Comparison of ENCODE assay signal across 22 cellular contexts in genomic region chr10:121530481-121531075, GRCh38.
DNase-seq lines count a peak whose midpoint lies in the region; ATAC-seq and TF ChIP-seq lines count a peak whose summit lies in the region.
"Had no signal": no experiment of that assay in that cellular context is flagged by ENCODE, and none has a peak within 500 bp of the region (broad histone marks: within the 10 kb centered on the region; RNA-seq: fewer than 3 reads in every experiment).

No MANE protein-coding gene starts in this region.

- no peaks in the 10 kb centered on the region for H3K27me3 ChIP-seq in Caco-2 (replicated peaks; ENCODE audit: control insufficient read depth, insufficient read depth, low read length)
- no peaks in the 10 kb centered on the region for H3K27me3 ChIP-seq in liver (ENCODE audit: control insufficient read depth in 4 of 4, insufficient read depth in 4 of 4, low read length in 3 of 4)
- no peaks in the 10 kb centered on the region for H3K27me3 ChIP-seq in smooth muscle cell (ENCODE audit: low read depth)
- no peaks in the 10 kb centered on the region for H3K27me3 ChIP-seq in GM23338 (ENCODE audit: insufficient read depth)
- H3K27me3 ChIP-seq in esophagus muscularis mucosa: no peaks in the 10 kb centered on the region

- peak overlapping the region; percentile 83 for H3K27ac Mint-ChIP-seq in Caco-2 (ENCODE audit: unreplicated experiment)
- no peak overlapping the region; the same call in 1 of the 2 replicates for H3K27ac Mint-ChIP-seq in GM23338

- POLR2A ChIA-PET in Caco-2 (lab: Charles Lee): no interaction called here

- peaks cover 53% of the 10 kb centered on the region for H3K4me1 Mint-ChIP-seq in Caco-2 (ENCODE audit: low read depth, unreplicated experiment)
- H3K4me1 Mint-ChIP-seq in GM23338: peaks cover 73% of the 10 kb centered on the region

- no peaks in the 10 kb centered on the region for H3K27me3 Mint-ChIP-seq in Caco-2 (ENCODE audit: insufficient read depth, unreplicated experiment)
- H3K27me3 Mint-ChIP-seq in GM23338 (ENCODE audit: insufficient read depth, low read depth, poor library complexity): peaks cover 5% of the 10 kb centered on the region

- H3F3A ChIP-seq in smooth muscle cell (ENCODE audit: low read depth) (peaks cover 12% of the 10 kb centered on the region), GM23338 (replicated peaks; ENCODE audit: low read depth) (0 out of 2 replicates have a peak, but pooled peaks cover 6% of the 10 kb centered on the region)

- H4K20me1 ChIP-seq in smooth muscle cell (ENCODE audit: low read depth) (peaks cover 73% of the 10 kb centered on the region), GM23338 (replicated peaks; ENCODE audit: insufficient read depth) (peaks cover 42% of the 10 kb centered on the region)

- 50% methylated on average over 7 of the region's 7 CpGs for WGBS in liver
- WGBS in smooth muscle cell (ENCODE audit: low lambda C conversion rate): 89% methylated on average over 7 of the region's 7 CpGs
- WGBS in esophagus muscularis mucosa: 82% methylated on average over 7 of the region's 7 CpGs

- H3K27ac ChIP-seq in caudate nucleus (ENCODE audit: low read depth, low read length) (peak overlapping the region; percentile 95), liver (ENCODE audit: low read depth in 1 of 2, low read length in 2 of 2) (peak overlapping the region; percentile 56 to 74), smooth muscle cell (ENCODE audit: low read depth) (peak overlapping the region; percentile 87), GM23338 (ENCODE audit: low read depth) (no peak overlapping the region), esophagus muscularis mucosa (replicated peaks in 1 of 4) (no peak overlapping the region)
- H3K27ac ChIP-seq: KMS-11 had no signal

- H3K36me3 ChIP-seq in Caco-2 (ENCODE audit: control insufficient read depth, insufficient read depth, low read length) (0 out of 2 replicates have a peak, but pooled peaks cover 2% of the 10 kb centered on the region), liver (ENCODE audit: control insufficient read depth in 4 of 4, insufficient read depth in 3 of 4, low read depth in 1 of 4, low read length in 3 of 4) (no peaks in the 10 kb centered on the region), smooth muscle cell (ENCODE audit: low read depth) (no peaks in the 10 kb centered on the region), GM23338 (ENCODE audit: insufficient read depth) (peaks cover 23% of the 10 kb centered on the region; the same call in 1 of the 2 replicates), esophagus muscularis mucosa (no peaks in the 10 kb centered on the region)

- H3K9me3 ChIP-seq in Caco-2 (no peaks in the 10 kb centered on the region), liver (ENCODE audit: control insufficient read depth in 4 of 4, low read length in 3 of 4) (no peaks in the 10 kb centered on the region), smooth muscle cell (replicated peaks; ENCODE audit: low read depth) (no peaks in the 10 kb centered on the region), esophagus muscularis mucosa (no peaks in the 10 kb centered on the region)

- no peak for TF ChIP-seq CTCF in Caco-2 (IDR thresholded peaks at IDR 0.05; ENCODE audit: insufficient read depth in 1 of 2, low read depth in 1 of 2, low read length in 1 of 2, severe bottlenecking in 1 of 2, unreplicated experiment in 1 of 2)
- no peak for TF ChIP-seq CTCF in liver (IDR thresholded peaks at IDR 0.05; ENCODE audit: low read depth, low read length, missing input control)
- TF ChIP-seq CTCF in smooth muscle cell (IDR thresholded peaks at IDR 0.05; ENCODE audit: borderline replicate concordance, insufficient read depth, poor library complexity, severe bottlenecking): no peak
- TF ChIP-seq CTCF in GM23338 (conservative IDR thresholded peaks at IDR 0.05; ENCODE audit: low read depth in 2 of 2): no peak
- TF ChIP-seq CTCF in esophagus muscularis mucosa (IDR thresholded peaks at IDR 0.05): no peak

- ATAC-seq in GM23338 (no peak), HG03378 (IDR thresholded peaks at IDR 0.05; ENCODE audit: unreplicated experiment) (no peak)
- ATAC-seq: GM12878, PC-3 had no signal

- no peak overlapping the region for H3K9ac ChIP-seq in liver (ENCODE audit: low read depth in 1 of 2, low read length in 2 of 2)
- H3K9ac ChIP-seq in smooth muscle cell (ENCODE audit: low read depth): no peak overlapping the region
- H3K9ac ChIP-seq: KMS-11 had no signal

- DNase-seq in Caco-2 (no peak), caudate nucleus (lab: John Stamatoyannopoulos, UW) (no peak), smooth muscle cell (lab: John Stamatoyannopoulos, UW; ENCODE audit: unreplicated experiment) (no peak), GM23338 (ENCODE audit: low spot score) (no peak), OCI-M2 (lab: John Stamatoyannopoulos, UW; ENCODE audit: unreplicated experiment) (no peak), esophagus muscularis mucosa (ENCODE audit: extremely low spot score) (no peak)
- DNase-seq: 8988T; CD4-positive, CD25-positive, alpha-beta regulatory T cell; COR-L47; EL; GOT3; NCI-H1417 treated with DMSO at 0.1 percent for 48 hours; NCI-H187 treated with DMSO at 0.1 percent for 48 hours; NCI-H226; NCI-H524 treated with DMSO at 0.1 percent for 48 hours; PC-3; RPMI8226; SHP77 treated with DMSO at 0.1 percent for 48 hours had no signal

- H3K79me2 ChIP-seq in smooth muscle cell (ENCODE audit: low read depth) (peaks cover 76% of the 10 kb centered on the region), GM23338 (replicated peaks; ENCODE audit: insufficient read depth) (peaks cover 100% of the 10 kb centered on the region)

- no peak for TF ChIP-seq RAD21 in liver (IDR thresholded peaks at IDR 0.05)

- no peak overlapping the region for H3K4me3 Mint-ChIP-seq in Caco-2 (ENCODE audit: unreplicated experiment)
- H3K4me3 Mint-ChIP-seq in GM23338: no peak overlapping the region
- H3K4me3 Mint-ChIP-seq: CD4-positive, CD25-positive, alpha-beta regulatory T cell had no signal

- H3K4me2 ChIP-seq in smooth muscle cell: no peak overlapping the region
- H3K4me2 ChIP-seq in GM23338: no peak overlapping the region
- H3K4me2 ChIP-seq: KMS-11 had no signal

- H3K4me3 ChIP-seq in Caco-2 (ENCODE audit: low read depth, low read length): no peak overlapping the region
- peak overlapping the region in 2 of 3 donors; percentile 28 to 33 for H3K4me3 ChIP-seq in liver (ENCODE audit: low read depth in 1 of 3, low read length in 3 of 3)
- no peak overlapping the region for H3K4me3 ChIP-seq in smooth muscle cell
- H3K4me3 ChIP-seq in GM23338: no peak overlapping the region
- no peak overlapping the region for H3K4me3 ChIP-seq in esophagus muscularis mucosa
- H3K4me3 ChIP-seq: GM12878 had no signal

- 0 out of 2 replicates have a peak, but pooled peaks cover 3% of the 10 kb centered on the region for H3K9me2 ChIP-seq in GM23338 (ENCODE audit: insufficient read depth)

- H3K4me1 ChIP-seq in Caco-2: peaks cover 23% of the 10 kb centered on the region; the same call in 1 of the 2 replicates
- H3K4me1 ChIP-seq in liver (ENCODE audit: control insufficient read depth in 4 of 4, insufficient read depth in 4 of 4, low read length in 3 of 4): peaks cover 4 to 44% (median 36%) of the 10 kb centered on the region in 4 donors
- peaks cover 30% of the 10 kb centered on the region for H3K4me1 ChIP-seq in smooth muscle cell (ENCODE audit: low read depth)
- peaks cover 40% of the 10 kb centered on the region for H3K4me1 ChIP-seq in GM23338 (ENCODE audit: insufficient read depth)
- H3K4me1 ChIP-seq in esophagus muscularis mucosa: peaks cover 0 to 70% (median 27%) of the 10 kb centered on the region in 4 donors

- H2AFZ ChIP-seq in smooth muscle cell (ENCODE audit: low read depth) (no peak overlapping the region), GM23338 (no peak overlapping the region)

- intact Hi-C loops in Caco-2 (cut with micrococcal nuclease; ENCODE audit: unreplicated experiment) (no loop called here), esophagus muscularis mucosa (cut with DNase I) (no loop called here)

- H3K9me3 Mint-ChIP-seq in Caco-2 (ENCODE audit: unreplicated experiment): no peaks in the 10 kb centered on the region
- no peaks in the 10 kb centered on the region for H3K9me3 Mint-ChIP-seq in GM23338
- H3K9me3 Mint-ChIP-seq: CD4-positive, CD25-positive, alpha-beta regulatory T cell had no signal

- no peak for TF ChIP-seq POLR2A in esophagus muscularis mucosa (IDR thresholded peaks at IDR 0.05; ENCODE audit: low read depth)

- peaks cover 100% of the 10 kb centered on the region for H3K36me3 Mint-ChIP-seq in Caco-2 (ENCODE audit: insufficient read depth, unreplicated experiment)
- peaks cover 62% of the 10 kb centered on the region for H3K36me3 Mint-ChIP-seq in GM23338 (ENCODE audit: low read depth)
- H3K36me3 Mint-ChIP-seq: CD4-positive, CD25-positive, alpha-beta regulatory T cell had no signal

- CTCF ChIA-PET in Caco-2 (lab: Charles Lee): no interaction called here

- no peak for TF ChIP-seq EP300 in esophagus muscularis mucosa (IDR thresholded peaks at IDR 0.05)

- no TSS peak for BruUV-seq in Caco-2 (replicated peaks; lab: Mats Ljungman, UMichigan)

TF ChIP-seq in liver, 16 proteins besides CTCF, POLR2A, EP300 and RAD21 (continues in another document):
- TF ChIP-seq HNF4G (IDR thresholded peaks at IDR 0.05) (no peak), TAF1 (conservative IDR thresholded peaks at IDR 0.05) (no peak), EGR1 (IDR thresholded peaks at IDR 0.05; ENCODE audit: low read depth in 2 of 2) (no peak)

TF ChIP-seq in GM23338, 12 proteins besides CTCF, POLR2A, EP300 and RAD21 (continues in another document):
- TF ChIP-seq ZNF114 (CRISPR knock-in tag; IDR thresholded peaks at IDR 0.05) (no peak), ETS1 (IDR thresholded peaks at IDR 0.05) (no peak), CREB1 (CRISPR knock-in tag; IDR thresholded peaks at IDR 0.05; ENCODE audit: low read depth) (no peak), EZH2 (IDR thresholded peaks at IDR 0.05; ENCODE audit: low read depth, unreplicated experiment) (no peak)

Comparison
In these comparisons a context has a peak if more than half of its experiments do, and no peak if none do; other contexts are left out.
1. H3K4me3 ChIP-seq: peak in liver (2 of 3); none in Caco-2 (single experiment), smooth muscle cell (single experiment), GM23338 (single experiment) and esophagus muscularis mucosa (0 of 4).
2. H3K27ac ChIP-seq: peak in caudate nucleus (single experiment), liver (2 of 2) and smooth muscle cell (single experiment); none in GM23338 (single experiment) and esophagus muscularis mucosa (0 of 4).